Comparison of ENCODE assay signal across 15 cellular contexts in genomic region chr10:3980660-3981059, GRCh38.
DNase-seq lines count a peak whose midpoint lies in the region; ATAC-seq, FAIRE-seq and TF ChIP-seq lines count a peak whose summit lies in the region.
"Had no signal": no experiment of that assay in that cellular context is flagged by ENCODE, and none has a peak within 500 bp of the region (broad histone marks: within the 10 kb centered on the region; RNA-seq: fewer than 3 reads in every experiment).

No MANE protein-coding gene starts in this region.

- no peaks in the 10 kb centered on the region for H3K36me3 ChIP-seq in CD4-positive, CD25-positive, alpha-beta regulatory T cell (ENCODE audit: control insufficient read depth, insufficient read depth, low read length)
- no peaks in the 10 kb centered on the region for H3K36me3 ChIP-seq in GM12878 (ENCODE audit: control insufficient read depth in 2 of 2, insufficient read depth in 2 of 2, low read length in 1 of 2)
- H3K36me3 ChIP-seq: MG63 had no signal

- 44% methylated on average over 1 of the region's 1 CpG for WGBS in GM12878 (ENCODE audit: insufficient coverage, insufficient replicate concordance, low lambda C conversion rate, missing lambda C conversion rate)

- no peaks in the 10 kb centered on the region for H3K27me3 ChIP-seq in CD4-positive, CD25-positive, alpha-beta regulatory T cell (ENCODE audit: control insufficient read depth, insufficient read depth, low read length)
- no peaks in the 10 kb centered on the region for H3K27me3 ChIP-seq in GM12878 (replicated peaks in 1 of 2; ENCODE audit: control insufficient read depth in 2 of 2, insufficient read depth in 2 of 2, low read length in 1 of 2)
- H3K27me3 ChIP-seq: MG63 had no signal

- TF ChIP-seq RAD21 in GM12878 (IDR thresholded peaks at IDR 0.05; ENCODE audit: insufficient read depth, low read depth, low read length), result no peak

- H3K9me3 ChIP-seq in CD4-positive, CD25-positive, alpha-beta regulatory T cell (ENCODE audit: control insufficient read depth in 2 of 2, low read length in 2 of 2), result peaks cover 4 to 5% of the 10 kb centered on the region in 2 experiments
- peaks cover 3% of the 10 kb centered on the region; the same call in 2 of the 3 replicates for H3K9me3 ChIP-seq in GM12878 (replicated peaks; ENCODE audit: control insufficient read depth, insufficient read depth, low read length)

- no peak for TF ChIP-seq EP300 in GM12878 (IDR thresholded peaks at IDR 0.05; ENCODE audit: borderline replicate concordance in 1 of 2, control insufficient read depth in 1 of 2, low read depth in 2 of 2, low read length in 2 of 2)

- peak; percentile 60 to 61 for ATAC-seq in CD4-positive, CD25-positive, alpha-beta regulatory T cell (ENCODE audit: low read depth in 2 of 2)
- ATAC-seq in GM12878 (no peak), HG03097 (IDR thresholded peaks at IDR 0.05; ENCODE audit: low FRiP score, unreplicated experiment) (no peak)
- ATAC-seq: right cardiac atrium had no signal

- H3K79me2 ChIP-seq in GM12878 (ENCODE audit: control insufficient read depth, insufficient read depth, low read length), result no peaks in the 10 kb centered on the region

- H3K9ac ChIP-seq in GM12878 (ENCODE audit: control insufficient read depth, insufficient read depth, low read length), result no peak overlapping the region

- H3K27ac ChIP-seq in CD4-positive, CD25-positive, alpha-beta regulatory T cell (ENCODE audit: insufficient read depth, low read length, poor library complexity, severe bottlenecking), result peak overlapping the region; percentile 64
- no peak overlapping the region for H3K27ac ChIP-seq in GM12878 (ENCODE audit: control insufficient read depth, insufficient read depth)

- H2AFZ ChIP-seq in GM12878 (ENCODE audit: control insufficient read depth, low read depth, low read length), result no peak overlapping the region

- in situ Hi-C loops in GM12878 (cut with MboI), result no loop called here

- no peak for FAIRE-seq in GM12878 (lab: Jason Lieb, UNC)
- FAIRE-seq: A204.1 had no signal

- DNase-seq in SIG-M5 treated with dmso at 0.1 percent for 504 hours (lab: John Stamatoyannopoulos, UW; ENCODE audit: unreplicated experiment) (peak; percentile 7), SIG-M5 (lab: John Stamatoyannopoulos, UW) (no peak), Kasumi-1 (lab: John Stamatoyannopoulos, UW) (peak; percentile 48 to 58), GM12878 (ENCODE audit: low read depth, low spot score) (no peak), T-helper 9 cell (no peak), NCI-H774 (lab: John Stamatoyannopoulos, UW) (no peak)
- DNase-seq in CD4-positive, CD25-positive, alpha-beta regulatory T cell, result peak in 2 of 3 donors; percentile 50 to 74
- DNase-seq: Caco-2, cerebellar nuclear complex, MG63, right cardiac atrium, SHP77 had no signal

- CTCF ChIA-PET in GM12878 (lab: Yijun Ruan, JAX), result interaction anchor here (0.7 kb wide), 2 partner anchors 8 to 864 kb away, joined by 3 to 4 read pairs; no protein-coding TSS in a partner anchor

- no peaks in the 10 kb centered on the region for H4K20me1 ChIP-seq in GM12878 (ENCODE audit: control insufficient read depth, insufficient read depth)

- peak overlapping the region; percentile 58 to 83 (median 67) for H3K27ac Mint-ChIP-seq in CD4-positive, CD25-positive, alpha-beta regulatory T cell
- H3K27ac Mint-ChIP-seq: memory B cell had no signal

- RAD21 ChIA-PET in GM12878 (lab: Charles Lee; ENCODE audit: unreplicated experiment), result no interaction called here

- peaks cover 50% of the 10 kb centered on the region for H3K4me1 ChIP-seq in CD4-positive, CD25-positive, alpha-beta regulatory T cell (ENCODE audit: control insufficient read depth, insufficient read depth, low read length, poor library complexity, severe bottlenecking)
- H3K4me1 ChIP-seq in GM12878 (ENCODE audit: control insufficient read depth, insufficient read depth, low read length), result peaks cover 4% of the 10 kb centered on the region; the same call in 1 of the 2 replicates
- H3K4me1 ChIP-seq: Caco-2 had no signal

- peak overlapping the region; percentile 66 for H3K4me3 ChIP-seq in CD4-positive, CD25-positive, alpha-beta regulatory T cell (ENCODE audit: low read depth, low read length)
- H3K4me3 ChIP-seq in GM12878, result no peak overlapping the region
- H3K4me3 ChIP-seq: MG63 had no signal

- peaks cover 0 to 50% (median 14%) of the 10 kb centered on the region in 4 donors for H3K4me1 Mint-ChIP-seq in CD4-positive, CD25-positive, alpha-beta regulatory T cell

- peak overlapping the region; percentile 17 to 78 (median 68) for H3K4me3 Mint-ChIP-seq in CD4-positive, CD25-positive, alpha-beta regulatory T cell
- H3K4me3 Mint-ChIP-seq: memory B cell had no signal

- peaks cover 4% of the 10 kb centered on the region for H3K27me3 Mint-ChIP-seq in CD4-positive, CD25-positive, alpha-beta regulatory T cell
- H3K27me3 Mint-ChIP-seq: memory B cell had no signal

- POLR2A ChIA-PET in GM12878 (lab: Charles Lee), result no interaction called here

- no peak for TF ChIP-seq CTCF in GM12878 (IDR thresholded peaks at IDR 0.05 in 2 of 3, conservative IDR thresholded peaks at IDR 0.05 in 1 of 3; ENCODE audit: control insufficient read depth in 2 of 3, extremely low read depth in 1 of 3, insufficient read depth in 1 of 3, low read depth in 3 of 3, low read length in 3 of 3)

- TF ChIP-seq POLR2A in GM12878 (IDR thresholded peaks at IDR 0.05; ENCODE audit: low read depth, low read length), result no peak

- H3K36me3 Mint-ChIP-seq in CD4-positive, CD25-positive, alpha-beta regulatory T cell, result peaks cover 3% of the 10 kb centered on the region

- no TSS peak for BruUV-seq in GM12878 (replicated peaks; lab: Mats Ljungman, UMichigan)

- no peak overlapping the region for H3K4me2 ChIP-seq in GM12878 (ENCODE audit: control insufficient read depth, insufficient read depth)

- H3K9me3 Mint-ChIP-seq in CD4-positive, CD25-positive, alpha-beta regulatory T cell, result peaks cover 0 to 5% (median 1%) of the 10 kb centered on the region in 7 donors
- H3K9me3 Mint-ChIP-seq: memory B cell had no signal

- intact Hi-C loops in GM12878 (cut with micrococcal nuclease; ENCODE audit: unreplicated experiment), result no loop called here

- SMC1A ChIA-PET in GM12878 (lab: Charles Lee; ENCODE audit: uncharacterized antibody, unreplicated experiment), result interaction anchor here (0.8 kb wide), 1 partner anchor 14 kb away, joined by 3 read pairs; no protein-coding TSS in a partner anchor

TF ChIP-seq in GM12878, 131 proteins besides CTCF, POLR2A, EP300 and RAD21:
- TF ChIP-seq ZNF384 (IDR thresholded peaks at IDR 0.05; ENCODE audit: borderline replicate concordance, low read depth, low read length), result peak; percentile 51; the same call in 1 of the 2 replicates
- TF ChIP-seq SP1 (IDR thresholded peaks at IDR 0.05; ENCODE audit: low read depth, low read length), result no peak

Comparison
In these comparisons a context has a peak if more than half of its experiments do, and no peak if none do; other contexts are left out.
1. DNase-seq: peak in SIG-M5 treated with dmso at 0.1 percent for 504 hours (single experiment), CD4-positive, CD25-positive, alpha-beta regulatory T cell (2 of 3) and Kasumi-1 (2 of 2); none in SIG-M5 (single experiment), GM12878 (single experiment), T-helper 9 cell (single experiment) and NCI-H774 (single experiment).
2. ATAC-seq: peak in CD4-positive, CD25-positive, alpha-beta regulatory T cell (2 of 2); none in GM12878 (single experiment) and HG03097 (single experiment).